In the genomic region with DNA sequence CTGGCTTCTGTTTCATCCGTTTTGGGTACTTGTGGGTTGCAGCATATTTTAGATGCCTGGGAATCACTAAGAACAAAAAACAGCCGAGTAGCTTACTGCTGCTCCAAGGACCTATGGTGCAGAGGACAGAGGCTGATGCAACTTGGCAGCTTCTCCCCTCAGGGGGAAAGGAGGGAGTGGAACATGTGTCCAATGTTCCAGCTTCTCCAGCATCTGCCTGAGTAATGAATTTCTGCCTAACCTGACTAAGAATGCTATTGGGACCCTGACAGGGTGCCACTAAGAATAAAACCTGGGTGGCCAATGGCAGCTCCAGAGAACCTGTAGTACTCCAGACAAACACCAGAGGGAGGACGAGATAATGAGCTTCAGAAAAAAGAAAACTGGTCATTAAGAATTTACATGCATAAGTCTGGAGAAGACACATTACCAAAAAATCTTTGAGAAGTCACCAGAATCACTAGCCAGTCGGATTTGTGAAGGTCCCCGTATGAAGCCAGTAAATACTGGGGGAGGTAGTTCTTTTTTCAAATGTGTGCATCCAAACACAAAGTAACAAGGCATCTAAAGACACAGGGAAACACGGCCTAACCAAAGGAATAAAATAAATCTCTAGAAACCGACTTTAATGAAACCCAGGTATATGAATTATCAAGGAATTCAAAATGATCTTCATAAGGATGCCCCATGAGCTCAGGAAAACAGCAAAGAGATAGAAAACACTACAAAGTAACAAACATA, we compare ENCODE assay signal across 8 cellular contexts.
DNase-seq lines count a peak whose midpoint lies in the region; ATAC-seq and TF ChIP-seq lines count a peak whose summit lies in the region.

No MANE protein-coding gene starts in this region.

- no peaks in the 10 kb centered on the region for H4K20me1 ChIP-seq in SK-N-SH (ENCODE audit: insufficient read depth)

- H3K27me3 Mint-ChIP-seq in CD4-positive, alpha-beta memory T cell = no peaks in the 10 kb centered on the region

- no peak overlapping the region for H2AFZ ChIP-seq in SK-N-SH (ENCODE audit: low read depth)

- H3K4me1 ChIP-seq in CD4-positive, alpha-beta memory T cell (ENCODE audit: insufficient read depth, low read length) = no peaks in the 10 kb centered on the region
- H3K4me1 ChIP-seq in SK-N-SH (ENCODE audit: control insufficient read depth in 1 of 2, insufficient read depth in 2 of 2, low read depth in 1 of 2, low read length in 1 of 2) (no peaks in the 10 kb centered on the region), breast epithelium (no peaks in the 10 kb centered on the region), lung (ENCODE audit: control insufficient read depth in 2 of 2, insufficient read depth in 2 of 2, low read length in 2 of 2) (no peaks in the 10 kb centered on the region)

- TF ChIP-seq CTCF in SK-N-SH (IDR thresholded peaks at IDR 0.05) = peak; percentile 75
- TF ChIP-seq CTCF in breast epithelium (IDR thresholded peaks at IDR 0.05) = peak; percentile 26 to 46 (median 35)
- TF ChIP-seq CTCF in lung (IDR thresholded peaks at IDR 0.05; ENCODE audit: control extremely low read depth, extremely low read depth) = peak; percentile 14
- TF ChIP-seq CTCF in coronary artery (IDR thresholded peaks at IDR 0.05) = no peak

- H3K4me2 ChIP-seq in SK-N-SH = no peak overlapping the region

- CTCF ChIA-PET in CD4-positive, alpha-beta memory T cell (lab: Charles Lee; ENCODE audit: partially characterized antibody) = interaction anchor here (0.7 to 3.3 kb wide), 22 partner anchors 9 to 1100 kb away, joined by 3 to 56 read pairs (median 4); no protein-coding TSS in a partner anchor
- CTCF ChIA-PET in SK-N-SH (lab: Yijun Ruan, JAX) = interaction anchor here (0.6 to 2.4 kb wide), 22 partner anchors 10 to 544 kb away, joined by 3 to 16 read pairs (median 3); no protein-coding TSS in a partner anchor

- no peaks in the 10 kb centered on the region for H3F3A ChIP-seq in SK-N-SH (replicated peaks; ENCODE audit: insufficient read depth)

- ATAC-seq in GM18909 (IDR thresholded peaks at IDR 0.05; ENCODE audit: poor library complexity, unreplicated experiment) (peak; percentile 75), HG03280 (IDR thresholded peaks at IDR 0.05; ENCODE audit: unreplicated experiment) (peak; percentile 70), lung (ENCODE audit: insufficient read depth, low FRiP score) (no peak)

- no peaks in the 10 kb centered on the region for H3K9me3 ChIP-seq in CD4-positive, alpha-beta memory T cell (ENCODE audit: control insufficient read depth in 1 of 2, low read length in 2 of 2)
- H3K9me3 ChIP-seq in SK-N-SH (no peaks in the 10 kb centered on the region), breast epithelium (no peaks in the 10 kb centered on the region), lung (ENCODE audit: control insufficient read depth in 2 of 2, insufficient read depth in 1 of 2, low read length in 1 of 2) (no peaks in the 10 kb centered on the region)

- no peaks in the 10 kb centered on the region for H3K4me1 Mint-ChIP-seq in CD4-positive, alpha-beta memory T cell

- H3K36me3 Mint-ChIP-seq in CD4-positive, alpha-beta memory T cell = no peaks in the 10 kb centered on the region

- intact Hi-C loops in CD4-positive, alpha-beta memory T cell (cut with micrococcal nuclease) = loop anchor here (1.0 kb wide), 4 partner anchors 197 to 546 kb away; no protein-coding TSS in a partner anchor
- intact Hi-C loops in breast epithelium (cut with DNase I; ENCODE audit: low total_unique reads) = no loop called here

- H3K4me3 Mint-ChIP-seq in CD4-positive, alpha-beta memory T cell = no peak overlapping the region

- no peaks in the 10 kb centered on the region for H3K36me3 ChIP-seq in CD4-positive, alpha-beta memory T cell (ENCODE audit: insufficient read depth, low read length)
- H3K36me3 ChIP-seq in SK-N-SH (replicated peaks in 1 of 2; ENCODE audit: control insufficient read depth in 1 of 2, insufficient read depth in 2 of 2, low read length in 1 of 2) (no peaks in the 10 kb centered on the region), breast epithelium (no peaks in the 10 kb centered on the region), lung (ENCODE audit: control insufficient read depth in 2 of 2, insufficient read depth in 2 of 2, low read length in 2 of 2) (no peaks in the 10 kb centered on the region)

- no peak for TF ChIP-seq EP300 in SK-N-SH (IDR thresholded peaks at IDR 0.05; ENCODE audit: borderline replicate concordance in 1 of 2, low read depth in 1 of 2, low read length in 1 of 2)

- POLR2A ChIA-PET in CD4-positive, alpha-beta memory T cell (lab: Charles Lee; ENCODE audit: partially characterized antibody) = no interaction called here
- POLR2A ChIA-PET in SK-N-SH (lab: Yijun Ruan, JAX) = no interaction called here

- H3K27ac ChIP-seq in CD4-positive, alpha-beta memory T cell (ENCODE audit: low read depth, low read length) = no peak overlapping the region
- H3K27ac ChIP-seq in SK-N-SH (ENCODE audit: low read depth in 2 of 2, low read length in 1 of 2) = no peak overlapping the region
- H3K27ac ChIP-seq in breast epithelium = peak overlapping the region in 1 of 2 donors; percentile 2
- no peak overlapping the region for H3K27ac ChIP-seq in lung (ENCODE audit: low read depth in 1 of 2, low read length in 1 of 2)
- H3K27ac ChIP-seq in coronary artery = no peak overlapping the region

- no peak overlapping the region for H3K27ac Mint-ChIP-seq in CD4-positive, alpha-beta memory T cell

- 8% methylated on average over 7 of the region's 7 CpGs for WGBS in SK-N-SH (ENCODE audit: low lambda C conversion rate)
- WGBS in lung, 2 donors = 68 to 81% methylated on average over 7 of the region's 7 CpGs

- no peak overlapping the region for H3K9ac ChIP-seq in SK-N-SH

- no peaks in the 10 kb centered on the region for H3K9me3 Mint-ChIP-seq in CD4-positive, alpha-beta memory T cell

- no peaks in the 10 kb centered on the region for H3K27me3 ChIP-seq in CD4-positive, alpha-beta memory T cell (ENCODE audit: insufficient read depth, low read length)
- H3K27me3 ChIP-seq in SK-N-SH (ENCODE audit: insufficient read depth) (no peaks in the 10 kb centered on the region; the same call in 1 of the 2 replicates), breast epithelium (no peaks in the 10 kb centered on the region), lung (ENCODE audit: control insufficient read depth, insufficient read depth) (no peaks in the 10 kb centered on the region)

- TF ChIP-seq RAD21 in SK-N-SH (IDR thresholded peaks at IDR 0.05; ENCODE audit: low read length) = peak; percentile 59

- TF ChIP-seq POLR2A in breast epithelium (IDR thresholded peaks at IDR 0.05) = no peak

- DNase-seq in CD4-positive, alpha-beta memory T cell = peak; percentile 34 to 60 (median 49)
- DNase-seq in SK-N-SH (peak; percentile 30), breast epithelium (ENCODE audit: low spot score in 2 of 2) (no peak), lung (ENCODE audit: low spot score) (no peak), globus pallidus (ENCODE audit: low spot score) (no peak), coronary artery (ENCODE audit: low spot score) (no peak)

- no peak overlapping the region for H3K4me3 ChIP-seq in CD4-positive, alpha-beta memory T cell (ENCODE audit: low read length in 2 of 2)
- H3K4me3 ChIP-seq in SK-N-SH (ENCODE audit: low read depth in 2 of 2, low read length in 1 of 2) (no peak overlapping the region; a peak in 1 of 4 replicates), breast epithelium (no peak overlapping the region), lung (no peak overlapping the region), coronary artery (no peak overlapping the region)

- no peaks in the 10 kb centered on the region for H3K9me2 ChIP-seq in SK-N-SH

- no peaks in the 10 kb centered on the region for H3K79me2 ChIP-seq in SK-N-SH (ENCODE audit: insufficient read depth)

TF ChIP-seq in SK-N-SH, 30 proteins besides CTCF, POLR2A, EP300 and RAD21:
- TF ChIP-seq GATA2 (CRISPR knock-in tag; IDR thresholded peaks at IDR 0.05) (no peak), SMC3 (IDR thresholded peaks at IDR 0.05; ENCODE audit: low read depth, low read length) (peak; percentile 84), YY1 (IDR thresholded peaks at IDR 0.05; ENCODE audit: low read depth) (no peak)
TF ChIP-seq in SK-N-SH: peak in this region for 1.

Comparison
In these comparisons a context has a peak if more than half of its experiments do, and no peak if none do; other contexts are left out.
1. DNase-seq: peak in CD4-positive, alpha-beta memory T cell (5 of 5) and SK-N-SH (single experiment); none in breast epithelium (0 of 2), lung (single experiment), globus pallidus (single experiment) and coronary artery (single experiment).